Comparison of ENCODE assay signal across 17 cellular contexts in genomic region chr7:108086546-108086945, GRCh38. TPM values are rescaled to one million over a fixed set of nuclear protein-coding genes. Genes with fewer than 3 reads are reported as not detected.
A peak's percentile ranks its signal among the peaks of the same experiment; 100 is the strongest.
DNase-seq lines count a peak whose midpoint lies in the region; TF ChIP-seq lines count a peak whose summit lies in the region.
"Had no signal": no experiment of that assay in that cellular context is flagged by ENCODE, and none has a peak within 500 bp of the region (broad histone marks: within the 10 kb centered on the region; RNA-seq: fewer than 3 reads in every experiment).

No MANE protein-coding gene starts in this region.

- no peaks in the 10 kb centered on the region for H3K36me3 ChIP-seq in left ventricle myocardium inferior
- H3K36me3 ChIP-seq: SJSA1 had no signal

- H3K4me1 ChIP-seq in left ventricle myocardium inferior: no peaks in the 10 kb centered on the region

- H3K27me3 ChIP-seq in left ventricle myocardium inferior (ENCODE audit: low read depth): no peaks in the 10 kb centered on the region
- H3K27me3 ChIP-seq: SJSA1 had no signal

- intact Hi-C loops in left ventricle myocardium inferior (cut with micrococcal nuclease): no loop called here

- H3K27ac ChIP-seq in left ventricle myocardium inferior (replicated peaks) (no peak overlapping the region), coronary artery (no peak overlapping the region)
- H3K27ac ChIP-seq: SJSA1 had no signal

- DNase-seq in ELR (ENCODE audit: low read depth) (peak; percentile 52), M059J (ENCODE audit: low read depth) (peak; percentile 91), fibroblast of mammary gland (ENCODE audit: low read depth) (peak; percentile 58), DMS114 treated with DMSO at 0.1 percent for 48 hours (lab: John Stamatoyannopoulos, UW; ENCODE audit: unreplicated experiment) (no peak), left ventricle myocardium inferior (no peak), SK-N-DZ (ENCODE audit: low spot score) (no peak), coronary artery (ENCODE audit: low spot score) (no peak)
- DNase-seq: ACHN, DMS 273 treated with DMSO at 0.1 percent for 48 hours, GOT3, KBM-7, NCI-H1105 treated with DMSO at 0.1 percent for 48 hours, NCI-H1694, NCI-H2081 treated with DMSO at 0.1 percent for 48 hours, T-cell had no signal

- TF ChIP-seq CTCF in fibroblast of mammary gland (conservative IDR thresholded peaks at IDR 0.05; ENCODE audit: control insufficient read depth, insufficient read depth, low read depth, low read length) (no peak), left ventricle myocardium inferior (IDR thresholded peaks at IDR 0.05; ENCODE audit: borderline replicate concordance) (no peak), coronary artery (IDR thresholded peaks at IDR 0.05) (no peak)

- H3K4me3 ChIP-seq in fibroblast of mammary gland (ENCODE audit: control insufficient read depth, low read depth, low read length) (no peak overlapping the region), left ventricle myocardium inferior (no peak overlapping the region), coronary artery (no peak overlapping the region)
- H3K4me3 ChIP-seq: SJSA1 had no signal

- H3K9me3 ChIP-seq in left ventricle myocardium inferior (replicated peaks): peaks cover 3% of the 10 kb centered on the region
- H3K9me3 ChIP-seq: SJSA1 had no signal

RNA-seq across cellular contexts. Expression of gene LAMB4, which starts 43.6 kb away (rescaled TPM):
- total RNA-seq in M059J (2014; rRNA removed; shearing (Covaris generic)): 0.30 and 0.39 TPM in 2 replicates
- 0.33 TPM for total RNA-seq in left ventricle myocardium inferior
- not detected in 2 replicates for polyA plus RNA-seq in SK-N-DZ (2014; cell fraction: cytosol; rRNA removed)
- polyA plus RNA-seq in SK-N-DZ (2014; cell fraction: nucleus; rRNA removed): 0.05 TPM in 1 of 2 replicates, not detected in the other
- polyA plus RNA-seq: CD14-positive monocyte had no signal

Comparison
In these comparisons a context has a peak if more than half of its experiments do, and no peak if none do; other contexts are left out.
1. DNase-seq: peak in ELR (single experiment), M059J (single experiment) and fibroblast of mammary gland (single experiment); none in DMS114 treated with DMSO at 0.1 percent for 48 hours (single experiment), left ventricle myocardium inferior (single experiment), SK-N-DZ (single experiment) and coronary artery (single experiment).